Comparison of ENCODE assay signal across 8 cellular contexts in genomic region chr5:55535199-55535905, GRCh38. TPM values are rescaled to one million over a fixed set of nuclear protein-coding genes. Genes with fewer than 3 reads are reported as not detected.
DNase-seq lines count a peak whose midpoint lies in the region; ATAC-seq and TF ChIP-seq lines count a peak whose summit lies in the region.

No MANE protein-coding gene starts in this region.

- H3K36me3 ChIP-seq in A673 (ENCODE audit: insufficient read depth, low read length, poor library complexity, severe bottlenecking), result no peaks in the 10 kb centered on the region
- no peaks in the 10 kb centered on the region for H3K36me3 ChIP-seq in adipocyte (ENCODE audit: control insufficient read depth, insufficient read depth, low read length, severe bottlenecking)

- H3K4me3 Mint-ChIP-seq in stimulated activated effector memory CD8-positive, alpha-beta T cell treated with anti-CD3 and anti-CD28 coated beads, Interleukin-12 subunit alpha, Interleukin-12 subunit beta, amount 100 ng/mL, for 72 hours, result peak overlapping the region; percentile 86

- H3K27me3 ChIP-seq in A673 (replicated peaks; ENCODE audit: insufficient read depth, low read depth, low read length, poor library complexity) (no peaks in the 10 kb centered on the region), adipocyte (replicated peaks; ENCODE audit: control insufficient read depth, insufficient read depth, low read length) (no peaks in the 10 kb centered on the region)

- H3K27ac Mint-ChIP-seq in stimulated activated effector memory CD8-positive, alpha-beta T cell treated with anti-CD3 and anti-CD28 coated beads, Interleukin-12 subunit alpha, Interleukin-12 subunit beta, amount 100 ng/mL, for 72 hours, result peak overlapping the region; percentile 88

- H3K4me1 Mint-ChIP-seq in stimulated activated effector memory CD8-positive, alpha-beta T cell treated with anti-CD3 and anti-CD28 coated beads, Interleukin-12 subunit alpha, Interleukin-12 subunit beta, amount 100 ng/mL, for 72 hours, result peaks cover 16% of the 10 kb centered on the region

- peak overlapping the region; percentile 97 for H3K9ac ChIP-seq in adipocyte (ENCODE audit: low read length)

- DNase-seq in A673 (ENCODE audit: low spot score) (no peak), adipocyte (ENCODE audit: low read depth) (no peak), NCI-H82 (lab: John Stamatoyannopoulos, UW) (no peak)
- no peak for DNase-seq in stimulated activated effector memory CD8-positive, alpha-beta T cell treated with anti-CD3 and anti-CD28 coated beads, Interleukin-12 subunit alpha, Interleukin-12 subunit beta, amount 100 ng/mL, for 72 hours (ENCODE audit: low spot score in 2 of 2)
- DNase-seq in stimulated activated CD4-positive, alpha-beta T cell treated with anti-CD3 and anti-CD28 coated beads, Interleukin-12 subunit alpha, Interleukin-12 subunit beta, amount 100 ng/mL, for 4 hours, result no peak

- peak; percentile 7 for ATAC-seq in GM18909 (IDR thresholded peaks at IDR 0.05; ENCODE audit: poor library complexity, unreplicated experiment)
- ATAC-seq in HG03460 (IDR thresholded peaks at IDR 0.05; ENCODE audit: unreplicated experiment), result peak; percentile 9
- ATAC-seq in stimulated activated effector memory CD8-positive, alpha-beta T cell treated with anti-CD3 and anti-CD28 coated beads, Interleukin-12 subunit alpha, Interleukin-12 subunit beta, amount 100 ng/mL, for 72 hours, result peak; percentile 1

- CTCF ChIA-PET in A673 (lab: Charles Lee), result interaction anchor here (0.5 kb wide), 1 partner anchor 1515 kb away, joined by 7 read pairs; no protein-coding TSS in a partner anchor

- no peaks in the 10 kb centered on the region for H3K36me3 Mint-ChIP-seq in stimulated activated effector memory CD8-positive, alpha-beta T cell treated with anti-CD3 and anti-CD28 coated beads, Interleukin-12 subunit alpha, Interleukin-12 subunit beta, amount 100 ng/mL, for 72 hours

- no peak for TF ChIP-seq CTCF in A673 (conservative IDR thresholded peaks at IDR 0.05; ENCODE audit: low read depth, low read length)

- intact Hi-C loops in A673 (cut with micrococcal nuclease; ENCODE audit: unreplicated experiment), result no loop called here

- peak overlapping the region; percentile 73 for H3K27ac ChIP-seq in A673 (ENCODE audit: low read depth, low read length, poor library complexity, severe bottlenecking)

- H3K4me3 ChIP-seq in A673 (ENCODE audit: low read depth, low read length, poor library complexity, severe bottlenecking) (peak overlapping the region; percentile 78), adipocyte (ENCODE audit: low read length) (peak overlapping the region; percentile 89), iPS-18c (ENCODE audit: insufficient read depth, low read depth, low read length) (peak overlapping the region; percentile 98)

- H3K4me1 ChIP-seq in A673 (ENCODE audit: insufficient read depth, low read length, poor library complexity, severe bottlenecking) (peaks cover 13% of the 10 kb centered on the region), adipocyte (ENCODE audit: control insufficient read depth, insufficient read depth, low read length) (peaks cover 29% of the 10 kb centered on the region)

- no TSS peak for BruUV-seq in A673 (replicated peaks; lab: Mats Ljungman, UMichigan)

- H3K9me3 ChIP-seq in A673 (ENCODE audit: low read depth, low read length, poor library complexity, severe bottlenecking) (no peaks in the 10 kb centered on the region), adipocyte (ENCODE audit: control insufficient read depth, low read length) (no peaks in the 10 kb centered on the region), iPS-18c (ENCODE audit: control insufficient read depth, insufficient read depth, low read length) (no peaks in the 10 kb centered on the region)

- no peaks in the 10 kb centered on the region for H3K9me3 Mint-ChIP-seq in stimulated activated effector memory CD8-positive, alpha-beta T cell treated with anti-CD3 and anti-CD28 coated beads, Interleukin-12 subunit alpha, Interleukin-12 subunit beta, amount 100 ng/mL, for 72 hours

- POLR2A ChIA-PET in A673 (lab: Charles Lee; ENCODE audit: low non-redundant PET), result no interaction called here

RNA-seq across cellular contexts. Expression of gene PLPP1, which starts 0.6 kb away (rescaled TPM):
- 6.7 and 10.5 TPM in 2 replicates for total RNA-seq in A673 (2021)
